Comparison of ENCODE assay signal across 14 cellular contexts in genomic region chr14:42884100-42884499, GRCh38.
A peak's percentile ranks its signal among the peaks of the same experiment; 100 is the strongest.
DNase-seq lines count a peak whose midpoint lies in the region; ATAC-seq and TF ChIP-seq lines count a peak whose summit lies in the region.
"Had no signal": no experiment of that assay in that cellular context is flagged by ENCODE, and none has a peak within 500 bp of the region (broad histone marks: within the 10 kb centered on the region; RNA-seq: fewer than 3 reads in every experiment).

No MANE protein-coding gene starts in this region.

- in situ Hi-C loops in astrocyte of the cerebellum (cut with HindIII; ENCODE audit: low sequenced_read_pairs), result no loop called here

- TF ChIP-seq CTCF in astrocyte of the cerebellum (IDR thresholded peaks at IDR 0.05; ENCODE audit: low read depth, low read length, missing control alignments), result no peak

- no peak overlapping the region for H3K4me3 ChIP-seq in astrocyte of the cerebellum (ENCODE audit: low read depth, low read length)

- peak; percentile 64 for DNase-seq in GF-D8 (lab: John Stamatoyannopoulos, UW)
- DNase-seq in NOMO-1 treated with DMSO at 0.1 percent for 48 hours (lab: John Stamatoyannopoulos, UW; ENCODE audit: unreplicated experiment), result peak; percentile 89
- DNase-seq in astrocyte of the cerebellum (ENCODE audit: low read depth), result peak; percentile 57
- peak; percentile 90 for DNase-seq in kidney tubule cell (ENCODE audit: low spot score)
- no peak for DNase-seq in ecto neural progenitor cell (ENCODE audit: low spot score)
- DNase-seq in activated CD8-positive, alpha-beta memory T cell treated with anti-CD3 and anti-CD28 coated beads, Interleukin-2, amount 50 U/mL, for 4 hours, result no peak
- no peak for DNase-seq in NCI-H2029 (lab: John Stamatoyannopoulos, UW)
- DNase-seq: Caco-2; left colon; NCI-H2107; SHP77; stimulated activated CD4-positive, alpha-beta T cell treated with anti-CD3 and anti-CD28 coated beads, Interleukin-4, amount 100 ng/mL, for 24 hours; substantia nigra had no signal

- no peak for ATAC-seq in HG03520 (IDR thresholded peaks at IDR 0.05; ENCODE audit: unreplicated experiment)
- ATAC-seq: left colon had no signal

Comparison
In these comparisons a context has a peak if more than half of its experiments do, and no peak if none do; other contexts are left out.
1. DNase-seq: peak in GF-D8 (single experiment), NOMO-1 treated with DMSO at 0.1 percent for 48 hours (single experiment), astrocyte of the cerebellum (single experiment) and kidney tubule cell (single experiment); none in ecto neural progenitor cell (single experiment), activated CD8-positive, alpha-beta memory T cell treated with anti-CD3 and anti-CD28 coated beads, Interleukin-2, amount 50 U/mL, for 4 hours (single experiment) and NCI-H2029 (single experiment).